8 cellular contexts compared by ENCODE assay signal in genomic region chr16:590875-591200, GRCh38. TPM values are rescaled to one million over a fixed set of nuclear protein-coding genes. Genes with fewer than 3 reads are reported as not detected.
DNase-seq lines count a peak whose midpoint lies in the region; ATAC-seq and TF ChIP-seq lines count a peak whose summit lies in the region.

No MANE protein-coding gene starts in this region.

- H3K4me3 ChIP-seq in DOHH2 (ENCODE audit: low read length) (peak overlapping the region; percentile 79), RWPE2 (ENCODE audit: severe bottlenecking) (peak overlapping the region; percentile 57), esophagus muscularis mucosa (peak overlapping the region; percentile 83 to 94 (median 88)), aorta (ENCODE audit: low read length in 2 of 2) (peak overlapping the region in 1 of 2 donors; percentile 82)

- H3K79me2 ChIP-seq in DOHH2 (ENCODE audit: control insufficient read depth, low read length), result peaks cover 66% of the 10 kb centered on the region

- H3K9me3 ChIP-seq in DOHH2 (ENCODE audit: control insufficient read depth, insufficient read depth, low read length) (no peaks in the 10 kb centered on the region), RWPE2 (ENCODE audit: severe bottlenecking) (no peaks in the 10 kb centered on the region), esophagus muscularis mucosa (no peaks in the 10 kb centered on the region), aorta (ENCODE audit: control insufficient read depth, low read length) (no peaks in the 10 kb centered on the region)

- no peaks in the 10 kb centered on the region for H3F3A ChIP-seq in DOHH2 (ENCODE audit: control insufficient read depth, insufficient read depth)

- TF ChIP-seq CTCF in DOHH2 (IDR thresholded peaks at IDR 0.05; ENCODE audit: low read depth, low read length, poor library complexity, severe bottlenecking) (no peak), RWPE2 (IDR thresholded peaks at IDR 0.05; ENCODE audit: poor library complexity, severe bottlenecking) (no peak), esophagus muscularis mucosa (IDR thresholded peaks at IDR 0.05) (no peak), progenitor cell of endocrine pancreas (IDR thresholded peaks at IDR 0.05; ENCODE audit: unreplicated experiment) (no peak)

- H3K36me3 Mint-ChIP-seq in progenitor cell of endocrine pancreas (ENCODE audit: insufficient read depth), result peaks cover 3% of the 10 kb centered on the region

- no peak for ATAC-seq in RWPE2 (ENCODE audit: low read depth)
- ATAC-seq in aorta (ENCODE audit: low FRiP score), result no peak
- no peak for ATAC-seq in HG02623 (IDR thresholded peaks at IDR 0.05; ENCODE audit: unreplicated experiment)
- no peak for ATAC-seq in GM18502 (IDR thresholded peaks at IDR 0.05; ENCODE audit: poor library complexity, unreplicated experiment)
- no peak for ATAC-seq in HG03571 (IDR thresholded peaks at IDR 0.05; ENCODE audit: unreplicated experiment)

- H3K27ac Mint-ChIP-seq in progenitor cell of endocrine pancreas, result peak overlapping the region; percentile 90

- H3K27ac ChIP-seq in DOHH2 (ENCODE audit: low read depth, low read length), result no peak overlapping the region
- H3K27ac ChIP-seq in RWPE2 (ENCODE audit: poor library complexity, severe bottlenecking), result peak overlapping the region; percentile 87
- peak overlapping the region; percentile 81 to 98 (median 92) for H3K27ac ChIP-seq in esophagus muscularis mucosa (replicated peaks in 1 of 4)
- H3K27ac ChIP-seq in aorta (ENCODE audit: low read depth in 1 of 2, low read length in 2 of 2), result no peak overlapping the region

- no peak for DNase-seq in RWPE2 (ENCODE audit: low spot score)
- no peak for DNase-seq in esophagus muscularis mucosa (ENCODE audit: extremely low spot score)
- DNase-seq in progenitor cell of endocrine pancreas (ENCODE audit: low spot score, unreplicated experiment), result no peak
- no peak for DNase-seq in aorta

- H3K4me2 ChIP-seq in DOHH2 (ENCODE audit: low read length), result peak overlapping the region; percentile 91

- TF ChIP-seq POLR2A in esophagus muscularis mucosa (IDR thresholded peaks at IDR 0.05; ENCODE audit: low read depth), result no peak

- no peaks in the 10 kb centered on the region for H3K27me3 ChIP-seq in DOHH2 (ENCODE audit: control insufficient read depth, low read length)
- H3K27me3 ChIP-seq in RWPE2 (ENCODE audit: insufficient read depth, poor library complexity, severe bottlenecking), result no peaks in the 10 kb centered on the region
- peaks cover 0 to 4% (median 0%) of the 10 kb centered on the region in 4 donors for H3K27me3 ChIP-seq in esophagus muscularis mucosa
- H3K27me3 ChIP-seq in aorta (ENCODE audit: control insufficient read depth in 1 of 2, insufficient read depth in 2 of 2, low read length in 1 of 2), result no peaks in the 10 kb centered on the region

- H4K20me1 ChIP-seq in DOHH2 (ENCODE audit: control insufficient read depth, insufficient read depth, low read depth, low read length), result peaks cover 4% of the 10 kb centered on the region; the same call in 1 of the 2 replicates

- peaks cover 43% of the 10 kb centered on the region for H3K4me1 ChIP-seq in DOHH2 (ENCODE audit: control insufficient read depth, low read length)
- peaks cover 28% of the 10 kb centered on the region for H3K4me1 ChIP-seq in RWPE2 (ENCODE audit: insufficient read depth, poor library complexity, severe bottlenecking)
- peaks cover 32 to 75% (median 58%) of the 10 kb centered on the region in 4 donors for H3K4me1 ChIP-seq in esophagus muscularis mucosa
- no peaks in the 10 kb centered on the region for H3K4me1 ChIP-seq in aorta (ENCODE audit: control insufficient read depth in 1 of 2, insufficient read depth in 2 of 2, low read length in 2 of 2)

- intact Hi-C loops in esophagus muscularis mucosa (cut with DNase I), result no loop called here
- intact Hi-C loops in aorta (cut with DNase I), result no loop called here

- WGBS in esophagus muscularis mucosa, result 66% methylated on average over 6 of the region's 6 CpGs
- WGBS in aorta, 2 donors, result 57 to 60% methylated on average over 6 of the region's 6 CpGs

- H3K36me3 ChIP-seq in DOHH2 (ENCODE audit: control insufficient read depth, low read length) (peaks cover 9% of the 10 kb centered on the region), RWPE2 (ENCODE audit: low read depth) (no peaks in the 10 kb centered on the region), esophagus muscularis mucosa (peaks cover 0 to 22% (median 8%) of the 10 kb centered on the region in 4 donors), aorta (ENCODE audit: control insufficient read depth in 1 of 2, insufficient read depth in 2 of 2, low read length in 1 of 2) (no peaks in the 10 kb centered on the region)

- no peaks in the 10 kb centered on the region for H3K9me2 ChIP-seq in DOHH2 (replicated peaks; ENCODE audit: control insufficient read depth, low read length)

- H3K4me1 Mint-ChIP-seq in progenitor cell of endocrine pancreas (ENCODE audit: low read depth), result peaks cover 23% of the 10 kb centered on the region

- no peaks in the 10 kb centered on the region for H3K9me3 Mint-ChIP-seq in progenitor cell of endocrine pancreas (ENCODE audit: low read depth)

- peaks cover 6% of the 10 kb centered on the region for H3K27me3 Mint-ChIP-seq in progenitor cell of endocrine pancreas

- TF ChIP-seq EP300 in esophagus muscularis mucosa (IDR thresholded peaks at IDR 0.05), result no peak

- H3K4me3 Mint-ChIP-seq in progenitor cell of endocrine pancreas (ENCODE audit: low read depth), result peak overlapping the region; percentile 80

RNA-seq across cellular contexts. Expression of gene RAB40C, which starts 1.0 kb away (rescaled TPM):
- total RNA-seq in esophagus muscularis mucosa, result 10 to 100 TPM; 20.8 to 25.3 (median 23.0) TPM
- total RNA-seq in progenitor cell of endocrine pancreas, result 29.0 and 30.6 TPM in 2 replicates
- total RNA-seq in aorta, result 10 to 100 TPM; 17.9 to 19.6 TPM
- 10 to 100 TPM in 1 of 2 donors, 1 to 10 TPM in 1; 9.5 to 40.7 TPM for polyA plus RNA-seq in aorta

RNA-seq across cellular contexts. Expression of gene PIGQ, which starts 21.1 kb away (rescaled TPM):
- total RNA-seq in esophagus muscularis mucosa, result 10 to 100 TPM; 36.1 to 46.4 (median 40.7) TPM
- 109 TPM in 2 replicates for total RNA-seq in progenitor cell of endocrine pancreas
- 10 to 100 TPM; 25.8 to 38.5 TPM for total RNA-seq in aorta
- 10 to 100 TPM; 10.8 to 92.2 TPM for polyA plus RNA-seq in aorta

RNA-seq across cellular contexts. Expression of gene NHLRC4, which starts 24.0 kb away (rescaled TPM):
- 1 to 10 TPM; 1.2 to 2.6 (median 1.9) TPM for total RNA-seq in esophagus muscularis mucosa
- total RNA-seq in progenitor cell of endocrine pancreas, result 0.51 and 1.4 TPM in 2 replicates
- total RNA-seq in aorta, result 1 to 10 TPM in 1 of 2 donors, under 1 TPM in 1; 0.52 to 2.2 TPM
- polyA plus RNA-seq in aorta, result 1 to 10 TPM in 1 of 2 donors, under 1 TPM in 1; 0.25 to 2.6 TPM

RNA-seq across cellular contexts. Expression of gene PRR35, which starts 30.6 kb away (rescaled TPM):
- not detected for total RNA-seq in esophagus muscularis mucosa
- not detected in 2 replicates for total RNA-seq in progenitor cell of endocrine pancreas
- not detected for total RNA-seq in aorta
- polyA plus RNA-seq in aorta, result under 1 TPM in 1 of 2 donors, not detected in 1; 0.05 TPM

RNA-seq across cellular contexts. Expression of gene WFIKKN1, which starts 39.9 kb away (rescaled TPM):
- under 1 TPM; 0.33 to 0.80 (median 0.43) TPM for total RNA-seq in esophagus muscularis mucosa
- 37.2 and 42.8 TPM in 2 replicates for total RNA-seq in progenitor cell of endocrine pancreas
- total RNA-seq in aorta, result 1 to 10 TPM in 1 of 2 donors, under 1 TPM in 1; 0.33 to 1.0 TPM
- polyA plus RNA-seq in aorta, result 1 to 10 TPM in 1 of 2 donors, under 1 TPM in 1; 0.63 to 2.2 TPM

Comparison
In these comparisons a context has a peak if more than half of its experiments do, and no peak if none do; other contexts are left out.
1. H3K27ac ChIP-seq: peak in RWPE2 (single experiment) and esophagus muscularis mucosa (4 of 4); none in DOHH2 (single experiment) and aorta (0 of 2).